ENCODE assay signal across 14 cellular contexts in genomic region chr10:127132434-127132833, GRCh38.
A peak's percentile ranks its signal among the peaks of the same experiment; 100 is the strongest.
DNase-seq lines count a peak whose midpoint lies in the region; ATAC-seq and TF ChIP-seq lines count a peak whose summit lies in the region.
"Had no signal": no experiment of that assay in that cellular context is flagged by ENCODE, and none has a peak within 500 bp of the region (broad histone marks: within the 10 kb centered on the region; RNA-seq: fewer than 3 reads in every experiment).

No MANE protein-coding gene starts in this region.

- TF ChIP-seq EP300 in suprapubic skin (IDR thresholded peaks at IDR 0.05) = no peak

- H3K36me3 ChIP-seq in upper lobe of right lung (peaks cover 11% of the 10 kb centered on the region), suprapubic skin (peaks cover 38% of the 10 kb centered on the region)
- H3K36me3 ChIP-seq: BE2C had no signal

- H3K4me1 Mint-ChIP-seq in glutamatergic neuron (ENCODE audit: low read depth, unreplicated experiment) = peaks cover 16% of the 10 kb centered on the region
- H3K4me1 Mint-ChIP-seq: CD4-positive, alpha-beta memory T cell; H9 had no signal

- H3K27me3 ChIP-seq in upper lobe of right lung = no peaks in the 10 kb centered on the region
- no peaks in the 10 kb centered on the region for H3K27me3 ChIP-seq in suprapubic skin
- H3K27me3 ChIP-seq: BE2C had no signal

- peaks cover 3% of the 10 kb centered on the region for H3K27me3 Mint-ChIP-seq in glutamatergic neuron (ENCODE audit: unreplicated experiment)

- H3K4me1 ChIP-seq in upper lobe of right lung (no peaks in the 10 kb centered on the region), suprapubic skin (no peaks in the 10 kb centered on the region)
- H3K4me1 ChIP-seq: A549, BE2C had no signal

- no peak overlapping the region for H3K4me3 Mint-ChIP-seq in glutamatergic neuron (ENCODE audit: unreplicated experiment)
- H3K4me3 Mint-ChIP-seq: CD4-positive, alpha-beta memory T cell; H9 had no signal

- H3K9me3 Mint-ChIP-seq in glutamatergic neuron (ENCODE audit: unreplicated experiment) = no peaks in the 10 kb centered on the region
- H3K9me3 Mint-ChIP-seq: H9 had no signal

- H3K27ac ChIP-seq in upper lobe of right lung = no peak overlapping the region
- no peak overlapping the region for H3K27ac ChIP-seq in suprapubic skin
- H3K27ac ChIP-seq: A549, C4-2B had no signal

- no peak for TF ChIP-seq POLR2A in suprapubic skin (IDR thresholded peaks at IDR 0.05)

- H3K4me3 ChIP-seq in upper lobe of right lung (no peak overlapping the region), suprapubic skin (no peak overlapping the region)
- H3K4me3 ChIP-seq: A549 had no signal

- H3K27ac Mint-ChIP-seq in glutamatergic neuron (ENCODE audit: unreplicated experiment) = peak overlapping the region; percentile 34
- H3K27ac Mint-ChIP-seq: CD4-positive, alpha-beta memory T cell; H9 had no signal

- no peaks in the 10 kb centered on the region for H3K36me3 Mint-ChIP-seq in glutamatergic neuron (ENCODE audit: unreplicated experiment)
- H3K36me3 Mint-ChIP-seq: CD4-positive, alpha-beta memory T cell had no signal

- intact Hi-C loops in upper lobe of right lung (cut with DNase I) = no loop called here

- ATAC-seq in upper lobe of right lung = peak; percentile 86
- ATAC-seq: A549 had no signal

- 94% methylated on average over 7 of the region's 7 CpGs for WGBS in suprapubic skin

- TF ChIP-seq CTCF in glutamatergic neuron (IDR thresholded peaks at IDR 0.05; ENCODE audit: partially characterized antibody, unreplicated experiment) = no peak
- no peak for TF ChIP-seq CTCF in upper lobe of right lung (IDR thresholded peaks at IDR 0.05)
- no peak for TF ChIP-seq CTCF in suprapubic skin (IDR thresholded peaks at IDR 0.05)

- DNase-seq in DMS79 treated with DMSO at 0.1 percent for 48 hours (lab: John Stamatoyannopoulos, UW) = peak; percentile 57
- peak; percentile 11 for DNase-seq in NCI-H2029 treated with DMSO at 0.1 percent for 48 hours (lab: John Stamatoyannopoulos, UW)
- no peak for DNase-seq in glutamatergic neuron
- DNase-seq in upper lobe of right lung = no peak
- no peak for DNase-seq in activated CD8-positive, alpha-beta memory T cell treated with anti-CD3 and anti-CD28 coated beads for 24 hours
- DNase-seq in suprapubic skin (ENCODE audit: low spot score in 2 of 2) = no peak
- DNase-seq: BE2C; CD4-positive, alpha-beta memory T cell; EL; GOT3; H9; IMR-90 had no signal

- H3K9me3 ChIP-seq in upper lobe of right lung (no peaks in the 10 kb centered on the region), suprapubic skin (no peaks in the 10 kb centered on the region)
- H3K9me3 ChIP-seq: A549, BE2C had no signal

Comparison
In these comparisons a context has a peak if more than half of its experiments do, and no peak if none do; other contexts are left out.
1. DNase-seq: peak in DMS79 treated with DMSO at 0.1 percent for 48 hours (single experiment) and NCI-H2029 treated with DMSO at 0.1 percent for 48 hours (single experiment); none in glutamatergic neuron (single experiment), upper lobe of right lung (single experiment), activated CD8-positive, alpha-beta memory T cell treated with anti-CD3 and anti-CD28 coated beads for 24 hours (single experiment) and suprapubic skin (0 of 2).